In genomic region chr12:9447791-9448614, GRCh38 we compare ENCODE assay signal across 8 cellular contexts.
DNase-seq lines count a peak whose midpoint lies in the region; ATAC-seq and TF ChIP-seq lines count a peak whose summit lies in the region.
"Not testable (repeated sequence)": the region's sequence is repeated elsewhere in the genome, so short reads cannot be mapped to it uniquely, and the experiment has no call there.

No MANE protein-coding gene starts in this region.

- not testable (repeated sequence) for TF ChIP-seq RAD21 in liver (IDR thresholded peaks at IDR 0.05)

- peak; percentile 52 for ATAC-seq in GM19351 (IDR thresholded peaks at IDR 0.05; ENCODE audit: unreplicated experiment)
- ATAC-seq in HG03457 (IDR thresholded peaks at IDR 0.05; ENCODE audit: unreplicated experiment): peak; percentile 52

- peak; percentile 48 for DNase-seq in NCI-H524 treated with DMSO at 0.1 percent for 48 hours (lab: John Stamatoyannopoulos, UW)
- DNase-seq in activated CD4-positive, alpha-beta T cell treated with anti-CD3 and anti-CD28 coated beads, Interleukin-2, amount 10 ng/mL, durations not matched to agents 24 days and 14 days: peak; percentile 98
- peak; percentile 86 for DNase-seq in stimulated activated CD4-positive, alpha-beta T cell treated with anti-CD3 and anti-CD28 coated beads, Interleukin-2, amount 100 ng/mL, for 4 hours (ENCODE audit: low read depth)

- H3K27ac ChIP-seq in C4-2B: peak overlapping the region; percentile 60
- H3K27ac ChIP-seq in liver (ENCODE audit: low read depth in 1 of 2, low read length in 2 of 2): not testable (repeated sequence)

- H3K27me3 ChIP-seq in liver (ENCODE audit: control insufficient read depth in 4 of 4, insufficient read depth in 4 of 4, low read length in 3 of 4): not testable (repeated sequence)

- H3K9me3 Mint-ChIP-seq in activated CD4-positive, alpha-beta T cell treated with anti-CD3 and anti-CD28 coated beads, Interleukin-2, amount 10 ng/mL, durations not matched to agents 24 days and 14 days; dendritic cell treated with granulocyte-macrophage colony-stimulating factor and Interleukin-4, amounts not matched to agents 40 ng/mL and 50 ng/mL, for 4 days: not testable (repeated sequence)

- H3K9ac ChIP-seq in liver (ENCODE audit: low read depth in 1 of 2, low read length in 2 of 2): peak overlapping the region; percentile 37 to 65

- not testable (repeated sequence) for H3K4me1 ChIP-seq in liver (ENCODE audit: control insufficient read depth in 4 of 4, insufficient read depth in 4 of 4, low read length in 3 of 4)

- intact Hi-C loops in activated CD4-positive, alpha-beta T cell treated with anti-CD3 and anti-CD28 coated beads, Interleukin-2, amount 10 ng/mL, durations not matched to agents 24 days and 14 days (cut with micrococcal nuclease): loop anchor here (5.0 kb wide), 1 partner anchor 294 kb away; no protein-coding TSS in a partner anchor
- intact Hi-C loops in dendritic cell treated with granulocyte-macrophage colony-stimulating factor and Interleukin-4, amounts not matched to agents 40 ng/mL and 50 ng/mL, for 4 days (cut with micrococcal nuclease): not testable (repeated sequence)

- not testable (repeated sequence) for H3K36me3 ChIP-seq in liver (ENCODE audit: control insufficient read depth in 4 of 4, insufficient read depth in 3 of 4, low read depth in 1 of 4, low read length in 3 of 4)

- H3K4me1 Mint-ChIP-seq in activated CD4-positive, alpha-beta T cell treated with anti-CD3 and anti-CD28 coated beads, Interleukin-2, amount 10 ng/mL, durations not matched to agents 24 days and 14 days: peaks cover 21% of the 10 kb centered on the region
- H3K4me1 Mint-ChIP-seq in dendritic cell treated with granulocyte-macrophage colony-stimulating factor and Interleukin-4, amounts not matched to agents 40 ng/mL and 50 ng/mL, for 4 days (ENCODE audit: low read depth): peaks cover 17% of the 10 kb centered on the region

- H3K27ac Mint-ChIP-seq in activated CD4-positive, alpha-beta T cell treated with anti-CD3 and anti-CD28 coated beads, Interleukin-2, amount 10 ng/mL, durations not matched to agents 24 days and 14 days: peak overlapping the region; percentile 97
- H3K27ac Mint-ChIP-seq in dendritic cell treated with granulocyte-macrophage colony-stimulating factor and Interleukin-4, amounts not matched to agents 40 ng/mL and 50 ng/mL, for 4 days: peak overlapping the region; percentile 85

- WGBS in liver: under 1% methylated on average over 61 of the region's 61 CpGs

- H3K9me3 ChIP-seq in liver (ENCODE audit: control insufficient read depth in 4 of 4, low read length in 3 of 4): not testable (repeated sequence)

- peak overlapping the region; percentile 66 to 74 (median 72) for H3K4me3 ChIP-seq in liver (ENCODE audit: low read depth in 1 of 3, low read length in 3 of 3)

- H3K36me3 Mint-ChIP-seq in activated CD4-positive, alpha-beta T cell treated with anti-CD3 and anti-CD28 coated beads, Interleukin-2, amount 10 ng/mL, durations not matched to agents 24 days and 14 days (ENCODE audit: low read depth); dendritic cell treated with granulocyte-macrophage colony-stimulating factor and Interleukin-4, amounts not matched to agents 40 ng/mL and 50 ng/mL, for 4 days (ENCODE audit: low read depth): not testable (repeated sequence)

- H3K4me3 Mint-ChIP-seq in activated CD4-positive, alpha-beta T cell treated with anti-CD3 and anti-CD28 coated beads, Interleukin-2, amount 10 ng/mL, durations not matched to agents 24 days and 14 days: peak overlapping the region; percentile 99
- H3K4me3 Mint-ChIP-seq in dendritic cell treated with granulocyte-macrophage colony-stimulating factor and Interleukin-4, amounts not matched to agents 40 ng/mL and 50 ng/mL, for 4 days: peak overlapping the region; percentile 97

- not testable (repeated sequence) for H3K27me3 Mint-ChIP-seq in activated CD4-positive, alpha-beta T cell treated with anti-CD3 and anti-CD28 coated beads, Interleukin-2, amount 10 ng/mL, durations not matched to agents 24 days and 14 days
- H3K27me3 Mint-ChIP-seq in dendritic cell treated with granulocyte-macrophage colony-stimulating factor and Interleukin-4, amounts not matched to agents 40 ng/mL and 50 ng/mL, for 4 days: peaks cover 11% of the 10 kb centered on the region

- TF ChIP-seq CTCF in C4-2B (conservative IDR thresholded peaks at IDR 0.05); liver (IDR thresholded peaks at IDR 0.05; ENCODE audit: low read depth, low read length, missing input control): not testable (repeated sequence)

TF ChIP-seq in liver, 16 proteins besides CTCF, POLR2A, EP300 and RAD21:
- TF ChIP-seq HNF4A (conservative IDR thresholded peaks at IDR 0.05) (peak in 1 of 2 donors; percentile 19), YY1 (IDR thresholded peaks at IDR 0.05) (peak; percentile 18), GABPA (IDR thresholded peaks at IDR 0.05 in 1 of 2, conservative IDR thresholded peaks at IDR 0.05 in 1 of 2) (peak in 1 of 2 donors; percentile 46)

Comparison
In these comparisons a context has a peak if more than half of its experiments do, and no peak if none do; other contexts are left out.
1. DNase-seq: peak in every context shown above with its lines; median percentile 98 in activated CD4-positive, alpha-beta T cell treated with anti-CD3 and anti-CD28 coated beads, Interleukin-2, amount 10 ng/mL, durations not matched to agents 24 days and 14 days; 86 in stimulated activated CD4-positive, alpha-beta T cell treated with anti-CD3 and anti-CD28 coated beads, Interleukin-2, amount 100 ng/mL, for 4 hours; 48 in NCI-H524 treated with DMSO at 0.1 percent for 48 hours.